ENCODE assay signal across 33 cellular contexts in the genomic region with DNA sequence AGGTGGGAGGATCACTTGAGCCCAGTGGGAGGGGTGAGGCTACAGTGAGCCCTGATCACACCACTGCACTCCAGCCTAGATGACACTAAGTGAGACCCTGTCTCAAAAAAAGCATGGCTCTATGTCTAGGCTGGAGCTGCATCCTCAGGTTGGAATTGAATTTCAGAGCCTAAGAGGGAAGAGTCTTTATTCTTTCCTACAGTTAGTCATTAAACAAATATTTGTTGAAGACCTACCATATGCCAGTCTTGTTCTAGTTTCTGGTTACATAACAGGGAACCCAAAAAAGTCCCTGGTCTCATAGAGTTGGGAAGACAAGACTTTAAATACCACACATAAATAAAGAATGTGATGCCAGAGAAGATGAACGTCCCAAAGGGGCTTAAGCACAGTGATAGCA. TPM values are rescaled to one million over a fixed set of nuclear protein-coding genes. Genes with fewer than 3 reads are reported as not detected.
DNase-seq lines count a peak whose midpoint lies in the region; ATAC-seq, FAIRE-seq and TF ChIP-seq lines count a peak whose summit lies in the region.
"Had no signal": no experiment of that assay in that cellular context is flagged by ENCODE, and none has a peak within 500 bp of the region (broad histone marks: within the 10 kb centered on the region; RNA-seq: fewer than 3 reads in every experiment).

No MANE protein-coding gene starts in this region.

- CTCF ChIA-PET in HEK293 (lab: Yijun Ruan, JAX), result interaction anchor here (0.9 kb wide), 1 partner anchor 21 kb away, joined by 3 read pairs; no protein-coding TSS in a partner anchor
- CTCF ChIA-PET in PC-9 (lab: Charles Lee), result no interaction called here
- CTCF ChIA-PET in HepG2 (lab: Yijun Ruan, JAX; ENCODE audit: low intra/inter-chr PET ratio, low total read pairs), result no interaction called here

- intact Hi-C loops in PC-9 (cut with micrococcal nuclease; ENCODE audit: unreplicated experiment), result no loop called here
- intact Hi-C loops in HepG2 (cut with micrococcal nuclease; ENCODE audit: unreplicated experiment), result no loop called here
- intact Hi-C loops in left colon (cut with DNase I, micrococcal nuclease), result no loop called here

- POLR2A ChIA-PET in HEK293 (lab: Yijun Ruan, JAX) (interaction anchor here (1.2 kb wide), 2 partner anchors 17 to 20 kb away, joined by 3 read pairs; partner anchors contain the start of gene PCYOX1L), PC-9 (lab: Charles Lee; ENCODE audit: unreplicated experiment) (interaction anchor here (0.7 kb wide), 2 partner anchors 21 to 127 kb away, joined by 3 read pairs; no protein-coding TSS in a partner anchor), HepG2 (lab: Yijun Ruan, JAX) (interaction anchor here (2.0 kb wide), 1 partner anchor 17 kb away, joined by 7 read pairs; no protein-coding TSS in a partner anchor)

- H3K79me2 ChIP-seq in PC-9 (ENCODE audit: low read depth) (no peaks in the 10 kb centered on the region), HepG2 (ENCODE audit: insufficient read depth, low read length) (no peaks in the 10 kb centered on the region)

- TF ChIP-seq POLR2A in HepG2 (IDR thresholded peaks at IDR 0.05; ENCODE audit: insufficient read depth in 1 of 2, low read depth in 2 of 2, low read length in 2 of 2), result no peak

- no peak for TF ChIP-seq RAD21 in HepG2 (CRISPR knock-in tag; IDR thresholded peaks at IDR 0.05)

- in situ Hi-C loops in HepG2 (cut with HindIII; ENCODE audit: extremely low pct_ligation_motif_present, low pct_unique_long_range_greater_than_20kb), result no loop called here

- H3K27me3 ChIP-seq in PC-9 (ENCODE audit: insufficient read depth, low read depth), result no peaks in the 10 kb centered on the region
- no peaks in the 10 kb centered on the region for H3K27me3 ChIP-seq in HepG2 (ENCODE audit: control insufficient read depth in 1 of 2, insufficient read depth in 2 of 2, low read length in 2 of 2)
- H3K27me3 ChIP-seq: colonic mucosa, pancreas had no signal

- H3K4me1 ChIP-seq in HEK293 (ENCODE audit: control insufficient read depth, insufficient read depth, low read length) (no peaks in the 10 kb centered on the region), PC-9 (replicated peaks; ENCODE audit: insufficient read depth) (peaks cover 19% of the 10 kb centered on the region), HepG2 (ENCODE audit: insufficient read depth, low read length) (peaks cover 22% of the 10 kb centered on the region)
- H3K4me1 ChIP-seq: colonic mucosa, pancreas had no signal

- no peak for FAIRE-seq in HepG2 (lab: Jason Lieb, UNC)
- FAIRE-seq: D721Med, pancreas, small intestine had no signal

- peak; percentile 14 for DNase-seq in NCI-H1092 treated with DMSO at 0.1 percent for 48 hours (lab: John Stamatoyannopoulos, UW)
- DNase-seq in NCI-H1092 (lab: John Stamatoyannopoulos, UW), result no peak
- DNase-seq in PC-9, result peak in 1 of 2 experiments; percentile 40
- DNase-seq in HepG2 (ENCODE audit: low spot score), result peak; percentile 26
- DNase-seq in NCI-H1417 (lab: John Stamatoyannopoulos, UW), result no peak
- DNase-seq in left colon, result no peak
- no peak for DNase-seq in NCI-H2081 (lab: John Stamatoyannopoulos, UW)
- DNase-seq: 8988T; activated B cell treated with CpG ODN at 0.5 μM for 24 hours; activated CD4-positive, alpha-beta T cell treated with anti-CD3 and anti-CD28 coated beads, Interleukin-2, amount 10 ng/mL, durations not matched to agents 7 days and 5 days; activated gamma-delta T cell treated with Interleukin-2 at 50 U/mL for 16 hours; activated naive CD8-positive, alpha-beta T cell treated with anti-CD3 and anti-CD28 coated beads, Interleukin-2, amount 10 ng/mL, durations not matched to agents 7 days and 5 days; activated T-cell treated with anti-CD3 and anti-CD28 coated beads, Interleukin-2, amount 50 U/mL, for 24 hours; aorta; colonic mucosa; effector CD8-positive, alpha-beta T cell; EL; erythroblast; left ventricle myocardium inferior; mesendoderm; NCI-H1048; NCI-H2081 treated with DMSO at 0.1 percent for 48 hours; pancreas; SK-N-SH; small intestine; stimulated activated naive CD4-positive, alpha-beta T cell had no signal

- H3K36me3 ChIP-seq in HEK293 (ENCODE audit: control insufficient read depth in 2 of 2, insufficient read depth in 1 of 2, low read length in 2 of 2), result peaks cover 0 to 18% of the 10 kb centered on the region in 2 experiments; a peak in 1 of 3 replicates
- no peaks in the 10 kb centered on the region; the same call in 1 of the 2 replicates for H3K36me3 ChIP-seq in PC-9 (ENCODE audit: low read depth)
- H3K36me3 ChIP-seq in HepG2 (replicated peaks in 1 of 2; ENCODE audit: control insufficient read depth in 1 of 2, insufficient read depth in 2 of 2, low read length in 2 of 2), result no peaks in the 10 kb centered on the region
- H3K36me3 ChIP-seq: colonic mucosa, pancreas had no signal

- H3K4me3 ChIP-seq in HEK293 (ENCODE audit: low read depth, low read length) (no peak overlapping the region), PC-9 (no peak overlapping the region), HepG2 (replicated peaks in 1 of 3; ENCODE audit: insufficient read depth in 1 of 3, low read depth in 2 of 3, low read length in 3 of 3) (no peak overlapping the region)
- H3K4me3 ChIP-seq: cardiac muscle cell, colonic mucosa, GM23338, left ventricle myocardium inferior, pancreas had no signal

- no peak overlapping the region for H3K9ac ChIP-seq in HepG2 (ENCODE audit: insufficient read depth, low read depth, low read length)
- H3K9ac ChIP-seq: SK-N-SH had no signal

- WGBS in HepG2 (ENCODE audit: low lambda C conversion rate), result 48% methylated on average over 1 of the region's 1 CpG

- H3K27ac ChIP-seq in HEK293 (ENCODE audit: extremely low read depth, low read depth, low read length), result no peak overlapping the region
- 0 out of 2 replicates have a peak overlapping the region, but pooled peaks have one; percentile 28 for H3K27ac ChIP-seq in PC-9
- H3K27ac ChIP-seq in HepG2 (ENCODE audit: extremely low read length, insufficient read depth, low read length), result no peak overlapping the region
- H3K27ac ChIP-seq: cardiac muscle cell, colonic mucosa, left ventricle myocardium inferior, pancreas had no signal

- peaks cover 9% of the 10 kb centered on the region; the same call in 1 of the 2 replicates for H3F3A ChIP-seq in PC-9 (ENCODE audit: insufficient read depth, low read depth)

- H4K20me1 ChIP-seq in PC-9 (ENCODE audit: insufficient read depth), result no peaks in the 10 kb centered on the region
- no peaks in the 10 kb centered on the region for H4K20me1 ChIP-seq in HepG2 (ENCODE audit: insufficient read depth, low read length)

- TF ChIP-seq CTCF in HEK293 (tag by site-specific recombination; IDR thresholded peaks at IDR 0.05) (no peak), PC-9 (conservative IDR thresholded peaks at IDR 0.05) (no peak), HepG2 (CRISPR knock-in tag; IDR thresholded peaks at IDR 0.05) (no peak)

- BruUV-seq in PC-9 (replicated peaks; lab: Mats Ljungman, UMichigan), result no TSS peak
- no TSS peak for BruUV-seq in HepG2 (replicated peaks; lab: Mats Ljungman, UMichigan)

- H3K4me2 ChIP-seq in PC-9 (no peak overlapping the region), HepG2 (ENCODE audit: low read depth, low read length) (no peak overlapping the region)
- H3K4me2 ChIP-seq: GM23338, SK-N-SH had no signal

- no peaks in the 10 kb centered on the region for H3K9me3 ChIP-seq in HEK293 (ENCODE audit: control insufficient read depth, insufficient read depth, low read depth, low read length)
- H3K9me3 ChIP-seq in PC-9 (ENCODE audit: insufficient read depth, low read depth), result no peaks in the 10 kb centered on the region
- H3K9me3 ChIP-seq in HepG2 (ENCODE audit: low read length), result no peaks in the 10 kb centered on the region
- H3K9me3 ChIP-seq: colonic mucosa, left ventricle myocardium inferior, pancreas, SK-N-SH had no signal

- ATAC-seq in HepG2 (no peak), left colon (no peak)
- ATAC-seq: GM23338 had no signal

- H2AFZ ChIP-seq in PC-9 (no peak overlapping the region), HepG2 (ENCODE audit: low read length) (no peak overlapping the region)
- H2AFZ ChIP-seq: GM23338 had no signal

- TF ChIP-seq EP300 in HepG2 (IDR thresholded peaks at IDR 0.05; ENCODE audit: low read depth in 2 of 2, low read length in 2 of 2) (no peak), HepG2 (CRISPR knock-in tag; IDR thresholded peaks at IDR 0.05; ENCODE audit: borderline replicate concordance) (no peak)

- H3K9me2 ChIP-seq in PC-9 (ENCODE audit: insufficient read depth), result no peaks in the 10 kb centered on the region
- H3K9me2 ChIP-seq: SK-N-SH had no signal

RNA-seq across cellular contexts. Expression of gene GRPEL2, which starts 6.9 kb away (rescaled TPM):
- total RNA-seq in PC-9 (2021) (32.4 and 36.9 TPM in 2 replicates), HepG2 (2016; rRNA removed; fragmentation: Illumina TruSeq; extraction: Trizol) (16.6 and 28.4 TPM in 2 replicates), left colon (10 to 100 TPM; 10.4 to 10.7 TPM)
- total RNA-seq in HepG2 (2016; cell fraction: cytosol; rRNA removed; fragmentation: Illumina TruSeq; extraction: Trizol; ENCODE audit: low read depth), result 1.7 and 2.2 TPM in 2 replicates
- 17.2 and 31.8 TPM in 2 replicates for total RNA-seq in HepG2 (2016; cell fraction: insoluble cytoplasmic fraction; rRNA removed; fragmentation: Illumina TruSeq; extraction: Trizol)
- 9.3 and 10.1 TPM in 2 replicates for total RNA-seq in HepG2 (2016; cell fraction: membrane; rRNA removed; fragmentation: Illumina TruSeq; extraction: Trizol)
- 10.1 and 11.9 TPM in 2 replicates for total RNA-seq in HepG2 (2016; cell fraction: nucleus; rRNA removed; fragmentation: Illumina TruSeq; extraction: Trizol)
- polyA plus RNA-seq in HepG2 (2011; rRNA removed), result 9.3 and 13.1 TPM in 2 replicates
- 5.4 and 8.7 TPM in 2 replicates for polyA plus RNA-seq in HepG2 (2011; cell fraction: cytosol; rRNA removed)
- polyA plus RNA-seq in HepG2 (2011; cell fraction: nucleus; rRNA removed), result 4.4 and 7.1 TPM in 2 replicates
- 8.8 and 8.9 TPM in 2 replicates for polyA plus RNA-seq in HepG2 (2012)
- polyA plus RNA-seq in HepG2 (2016; cell fraction: cytosol; fragmentation: Illumina TruSeq; extraction: Trizol; ENCODE audit: low read depth), result 0.66 and 0.72 TPM in 2 replicates
- polyA plus RNA-seq in HepG2 (2016; cell fraction: insoluble cytoplasmic fraction; fragmentation: Illumina TruSeq; extraction: Trizol; ENCODE audit: low read depth), result 14.1 and 15.7 TPM in 2 replicates
- 3.1 and 3.3 TPM in 2 replicates for polyA plus RNA-seq in HepG2 (2016; cell fraction: membrane; fragmentation: Illumina TruSeq; extraction: Trizol; ENCODE audit: low read depth)
- polyA plus RNA-seq in HepG2 (2016; cell fraction: nucleus; fragmentation: Illumina TruSeq; extraction: Trizol; ENCODE audit: insufficient read depth, low read depth), result 15.5 and 16.9 TPM in 2 replicates
- 26.1 and 28.0 TPM in 2 replicates for polyA minus RNA-seq in HepG2 (2011; rRNA and poly(A)+ RNA removed; ENCODE audit: low replicate concordance)
- polyA minus RNA-seq in HepG2 (2011; cell fraction: cytosol; rRNA and poly(A)+ RNA removed), result 20.0 and 22.1 TPM in 2 replicates
- 12.6 and 15.0 TPM in 2 replicates for polyA minus RNA-seq in HepG2 (2011; cell fraction: nucleus; rRNA and poly(A)+ RNA removed)

RNA-seq across cellular contexts. Expression of gene PCYOX1L, which starts 19.5 kb away (rescaled TPM):
- total RNA-seq in PC-9 (2021) (7.4 and 8.3 TPM in 2 replicates), HepG2 (2016; rRNA removed; fragmentation: Illumina TruSeq; extraction: Trizol) (0.24 and 1.00 TPM in 2 replicates), left colon (1 to 10 TPM; 3.3 to 3.9 TPM)
- 0.10 and 0.26 TPM in 2 replicates for total RNA-seq in HepG2 (2016; cell fraction: cytosol; rRNA removed; fragmentation: Illumina TruSeq; extraction: Trizol; ENCODE audit: low read depth)
- total RNA-seq in HepG2 (2016; cell fraction: insoluble cytoplasmic fraction; rRNA removed; fragmentation: Illumina TruSeq; extraction: Trizol), result 0.27 and 0.78 TPM in 2 replicates
- 0.24 and 0.56 TPM in 2 replicates for total RNA-seq in HepG2 (2016; cell fraction: membrane; rRNA removed; fragmentation: Illumina TruSeq; extraction: Trizol)
- 1.0 and 1.1 TPM in 2 replicates for total RNA-seq in HepG2 (2016; cell fraction: nucleus; rRNA removed; fragmentation: Illumina TruSeq; extraction: Trizol)
- 3.7 and 5.6 TPM in 2 replicates for polyA plus RNA-seq in HepG2 (2011; rRNA removed)
- polyA plus RNA-seq in HepG2 (2011; cell fraction: cytosol; rRNA removed), result 3.7 and 4.7 TPM in 2 replicates
- 5.2 TPM in 2 replicates for polyA plus RNA-seq in HepG2 (2011; cell fraction: nucleus; rRNA removed)
- 3.3 and 4.0 TPM in 2 replicates for polyA plus RNA-seq in HepG2 (2012)
- polyA plus RNA-seq in HepG2 (2016; cell fraction: cytosol; fragmentation: Illumina TruSeq; extraction: Trizol; ENCODE audit: low read depth), result 0.16 TPM in 1 of 2 replicates, not detected in the other
- 0.26 and 0.53 TPM in 2 replicates for polyA plus RNA-seq in HepG2 (2016; cell fraction: insoluble cytoplasmic fraction; fragmentation: Illumina TruSeq; extraction: Trizol; ENCODE audit: low read depth)
- polyA plus RNA-seq in HepG2 (2016; cell fraction: membrane; fragmentation: Illumina TruSeq; extraction: Trizol; ENCODE audit: low read depth), result 0.11 and 0.14 TPM in 2 replicates
- polyA plus RNA-seq in HepG2 (2016; cell fraction: nucleus; fragmentation: Illumina TruSeq; extraction: Trizol; ENCODE audit: insufficient read depth, low read depth), result 2.1 and 2.8 TPM in 2 replicates
- polyA minus RNA-seq in HepG2 (2011; rRNA and poly(A)+ RNA removed; ENCODE audit: low replicate concordance), result 4.6 and 4.7 TPM in 2 replicates
- 1.8 and 2.4 TPM in 2 replicates for polyA minus RNA-seq in HepG2 (2011; cell fraction: cytosol; rRNA and poly(A)+ RNA removed)
- polyA minus RNA-seq in HepG2 (2011; cell fraction: nucleus; rRNA and poly(A)+ RNA removed), result 2.3 and 4.6 TPM in 2 replicates

RNA-seq across cellular contexts. Expression of gene IL17B, which starts 40.7 kb away (rescaled TPM):
- total RNA-seq in PC-9 (2021), result not detected in 2 replicates
- 0.29 and 0.32 TPM in 2 replicates for total RNA-seq in HepG2 (2016; rRNA removed; fragmentation: Illumina TruSeq; extraction: Trizol)
- 0.71 and 1.4 TPM in 2 replicates for total RNA-seq in HepG2 (2016; cell fraction: cytosol; rRNA removed; fragmentation: Illumina TruSeq; extraction: Trizol; ENCODE audit: low read depth)
- total RNA-seq in HepG2 (2016; cell fraction: insoluble cytoplasmic fraction; rRNA removed; fragmentation: Illumina TruSeq; extraction: Trizol), result 0.48 and 0.80 TPM in 2 replicates
- 0.37 and 0.55 TPM in 2 replicates for total RNA-seq in HepG2 (2016; cell fraction: membrane; rRNA removed; fragmentation: Illumina TruSeq; extraction: Trizol)
- total RNA-seq in HepG2 (2016; cell fraction: nucleus; rRNA removed; fragmentation: Illumina TruSeq; extraction: Trizol), result not detected in 2 replicates
- polyA plus RNA-seq in HepG2 (2011; rRNA removed), result 2.6 and 5.0 TPM in 2 replicates
- 3.4 and 4.2 TPM in 2 replicates for polyA plus RNA-seq in HepG2 (2011; cell fraction: cytosol; rRNA removed)
- 1.4 and 3.5 TPM in 2 replicates for polyA plus RNA-seq in HepG2 (2011; cell fraction: nucleus; rRNA removed)
- polyA plus RNA-seq in HepG2 (2012), result 2.6 and 3.0 TPM in 2 replicates
- polyA plus RNA-seq in HepG2 (2016; cell fraction: cytosol; fragmentation: Illumina TruSeq; extraction: Trizol; ENCODE audit: low read depth), result 0.71 and 0.88 TPM in 2 replicates
- 0.54 and 0.76 TPM in 2 replicates for polyA plus RNA-seq in HepG2 (2016; cell fraction: insoluble cytoplasmic fraction; fragmentation: Illumina TruSeq; extraction: Trizol; ENCODE audit: low read depth)
- 0.31 and 0.54 TPM in 2 replicates for polyA plus RNA-seq in HepG2 (2016; cell fraction: membrane; fragmentation: Illumina TruSeq; extraction: Trizol; ENCODE audit: low read depth)
- 1.0 TPM in 1 of 2 replicates, not detected in the other for polyA plus RNA-seq in HepG2 (2016; cell fraction: nucleus; fragmentation: Illumina TruSeq; extraction: Trizol; ENCODE audit: insufficient read depth, low read depth)
- 2.3 TPM in 1 of 2 replicates, not detected in the other for polyA minus RNA-seq in HepG2 (2011; rRNA and poly(A)+ RNA removed; ENCODE audit: low replicate concordance)
- not detected in 2 replicates for polyA minus RNA-seq in HepG2 (2011; cell fraction: cytosol; rRNA and poly(A)+ RNA removed)
- not detected in 2 replicates for polyA minus RNA-seq in HepG2 (2011; cell fraction: nucleus; rRNA and poly(A)+ RNA removed)
- 1 to 10 TPM in 1 of 2 donors, not detected in 1; 1.1 TPM for total RNA-seq in left colon
- total RNA-seq: activated B cell treated with CpG ODN at 0.5 μM for 24 hours; activated CD4-positive, alpha-beta T cell treated with anti-CD3 and anti-CD28 coated beads, Interleukin-2, amount 10 ng/mL, durations not matched to agents 7 days and 5 days; activated naive CD8-positive, alpha-beta T cell treated with anti-CD3 and anti-CD28 coated beads, Interleukin-2, amount 10 ng/mL, durations not matched to agents 7 days and 5 days; GM23338; left ventricle myocardium inferior; neural crest cell; pancreas; RPMI7951 had no signal
- polyA plus RNA-seq: GM23338, IgD-negative memory B cell, pancreas had no signal

Comparison
In these comparisons a context has a peak if more than half of its experiments do, and no peak if none do; other contexts are left out.
1. DNase-seq: peak in NCI-H1092 treated with DMSO at 0.1 percent for 48 hours (single experiment) and HepG2 (single experiment); none in NCI-H1092 (single experiment), NCI-H1417 (0 of 3), left colon (0 of 2) and NCI-H2081 (0 of 2).